8 cellular contexts compared by ENCODE assay signal in genomic region chr19:18522124-18522861, GRCh38. TPM values are rescaled to one million over a fixed set of nuclear protein-coding genes. Genes with fewer than 3 reads are reported as not detected.
DNase-seq lines count a peak whose midpoint lies in the region; ATAC-seq and TF ChIP-seq lines count a peak whose summit lies in the region.

No MANE protein-coding gene starts in this region.

- intact Hi-C loops in left colon (cut with DNase I, micrococcal nuclease): no loop called here

- H3K4me3 ChIP-seq in BJ (ENCODE audit: low read depth, low read length) (peak overlapping the region; percentile 100), coronary artery (peak overlapping the region; percentile 93)

- ATAC-seq in GM19324 (IDR thresholded peaks at IDR 0.05; ENCODE audit: low FRiP score, unreplicated experiment) (peak; percentile 93), HG03460 (IDR thresholded peaks at IDR 0.05; ENCODE audit: unreplicated experiment) (peak; percentile 83), left colon (peak; percentile 84)

- CTCF ChIA-PET in BJ (lab: Yijun Ruan, JAX): interaction anchor here (0.9 to 1.8 kb wide), 5 partner anchors 22 to 67 kb away, joined by 3 to 5 read pairs (median 4); partner anchors contain the start of gene REX1BD

- POLR2A ChIA-PET in BJ (lab: Charles Lee): interaction anchor here (0.6 kb wide), 1 partner anchor 36 kb away, joined by 3 read pairs; no protein-coding TSS in a partner anchor

- peak; percentile 36 for TF ChIP-seq CTCF in BJ (IDR thresholded peaks at IDR 0.05; ENCODE audit: insufficient read depth, low read depth, low read length)
- no peak for TF ChIP-seq CTCF in coronary artery (IDR thresholded peaks at IDR 0.05)

- no peaks in the 10 kb centered on the region for H3K27me3 ChIP-seq in BJ (ENCODE audit: control insufficient read depth, insufficient read depth, low read length)

- no peaks in the 10 kb centered on the region for H3K36me3 ChIP-seq in BJ (ENCODE audit: control insufficient read depth, insufficient read depth, low read length)

- DNase-seq in BJ (ENCODE audit: low read depth) (peak; percentile 100), NCI-H524 treated with DMSO at 0.1 percent for 48 hours (lab: John Stamatoyannopoulos, UW) (peak; percentile 100), coronary artery (ENCODE audit: low spot score) (peak; percentile 100), left colon (peak; percentile 100)
- DNase-seq in activated CD4-positive, alpha-beta T cell treated with anti-CD3 and anti-CD28 coated beads for 48 hours: peak; percentile 100
- peak; percentile 100 for DNase-seq in stimulated activated CD4-positive, alpha-beta T cell treated with anti-CD3 and anti-CD28 coated beads, Interleukin-1b, Interleukin-23, amount 100 ng/mL, for 48 hours

- H3K27ac ChIP-seq in coronary artery: peak overlapping the region; percentile 97 to 98

RNA-seq across cellular contexts. Expression of gene ELL, which starts 0.4 kb away (rescaled TPM):
- 4.4 and 10.2 TPM in 2 replicates for polyA plus RNA-seq in BJ (2011; rRNA removed)
- 7.1 and 8.7 TPM in 2 replicates for polyA minus RNA-seq in BJ (2011; rRNA and poly(A)+ RNA removed)
- 10 to 100 TPM; 18.1 to 19.1 TPM for total RNA-seq in left colon

RNA-seq across cellular contexts. Expression of gene FKBP8, which starts 21.1 kb away (rescaled TPM):
- polyA plus RNA-seq in BJ (2011; rRNA removed): 168 and 280 TPM in 2 replicates
- polyA minus RNA-seq in BJ (2011; rRNA and poly(A)+ RNA removed): 116 and 177 TPM in 2 replicates
- total RNA-seq in left colon: 100 to 1,000 TPM; 174 to 197 TPM

RNA-seq across cellular contexts. Expression of gene KXD1, which starts 35.4 kb away (rescaled TPM):
- 100 and 163 TPM in 2 replicates for polyA plus RNA-seq in BJ (2011; rRNA removed)
- 70.3 and 128 TPM in 2 replicates for polyA minus RNA-seq in BJ (2011; rRNA and poly(A)+ RNA removed)
- total RNA-seq in left colon: 10 to 100 TPM; 63.7 to 72.4 TPM

RNA-seq across cellular contexts. Expression of gene UBA52, which starts 49.4 kb away (rescaled TPM):
- 2,336 and 2,472 TPM in 2 replicates for polyA plus RNA-seq in BJ (2011; rRNA removed)
- polyA minus RNA-seq in BJ (2011; rRNA and poly(A)+ RNA removed): 975 and 1,899 TPM in 2 replicates
- 100 to 1,000 TPM; 798 to 822 TPM for total RNA-seq in left colon

Comparison
In these comparisons a context has a peak if more than half of its experiments do, and no peak if none do; other contexts are left out.
1. Peak in every context shown above with its lines: DNase-seq, ATAC-seq, H3K4me3 ChIP-seq and H3K27ac ChIP-seq.